19 cellular contexts compared by ENCODE assay signal in the genomic region with DNA sequence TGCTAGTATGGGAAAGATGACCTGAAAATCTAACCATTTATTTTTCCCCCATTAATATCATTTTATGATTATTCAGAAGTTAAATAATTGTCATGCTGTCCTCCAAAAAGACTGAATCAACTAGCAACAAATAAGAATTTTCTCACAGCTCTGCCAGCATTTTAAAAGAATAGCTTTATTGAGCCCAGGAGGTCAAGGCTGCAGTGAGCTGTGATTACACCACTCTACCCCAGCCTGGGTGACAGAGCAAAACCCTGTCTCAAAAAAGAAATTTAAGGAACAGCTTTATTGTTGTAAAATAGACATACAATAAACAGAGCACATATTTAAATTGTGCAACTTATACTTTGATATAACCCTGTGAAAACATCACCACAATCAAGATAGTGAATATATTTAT. TPM values are rescaled to one million over a fixed set of nuclear protein-coding genes. Genes with fewer than 3 reads are reported as not detected.
A peak's percentile ranks its signal among the peaks of the same experiment; 100 is the strongest.
DNase-seq lines count a peak whose midpoint lies in the region; ATAC-seq and TF ChIP-seq lines count a peak whose summit lies in the region.
"Had no signal": no experiment of that assay in that cellular context is flagged by ENCODE, and none has a peak within 500 bp of the region (broad histone marks: within the 10 kb centered on the region; RNA-seq: fewer than 3 reads in every experiment).

No MANE protein-coding gene starts in this region.

- H3K9ac ChIP-seq in IMR-90 (ENCODE audit: low read depth, low read length), result no peak overlapping the region
- H3K9ac ChIP-seq: GM23248 had no signal

- BruUV-seq in IMR-90 (replicated peaks; lab: Mats Ljungman, UMichigan), result no TSS peak

- H3K36me3 ChIP-seq in IMR-90 (ENCODE audit: control insufficient read depth, insufficient read depth, low read length) (no peaks in the 10 kb centered on the region), psoas muscle (ENCODE audit: insufficient read depth in 1 of 2, low read depth in 1 of 2) (no peaks in the 10 kb centered on the region)
- no peaks in the 10 kb centered on the region for H3K36me3 ChIP-seq in naive thymus-derived CD4-positive, alpha-beta T cell (ENCODE audit: control insufficient read depth in 2 of 3, insufficient read depth in 3 of 3, low read length in 3 of 3)
- H3K36me3 ChIP-seq: HAP-1 had no signal

- H4K5ac ChIP-seq in IMR-90 (ENCODE audit: low read depth, low read length), result no peak overlapping the region

- H3K56ac ChIP-seq in IMR-90 (ENCODE audit: extremely low read depth, insufficient read depth, low read length), result no peak overlapping the region

- no peak for TF ChIP-seq POLR2A in IMR-90 (IDR thresholded peaks at IDR 0.05; ENCODE audit: low read depth, low read length)

- H3K4me3 ChIP-seq in IMR-90 (ENCODE audit: insufficient read depth, low read depth, low read length), result no peak overlapping the region
- H3K4me3 ChIP-seq in psoas muscle, result no peak overlapping the region
- H3K4me3 ChIP-seq in naive thymus-derived CD4-positive, alpha-beta T cell (ENCODE audit: low read length), result no peak overlapping the region
- H3K4me3 ChIP-seq: GM23248, HAP-1, K562 had no signal

- CTCF ChIA-PET in IMR-90 (lab: Yijun Ruan, JAX), result interaction anchor here (0.7 kb wide), 1 partner anchor 26 kb away, joined by 3 read pairs; no protein-coding TSS in a partner anchor
- CTCF ChIA-PET in naive thymus-derived CD4-positive, alpha-beta T cell (lab: Charles Lee), result interaction anchor here (0.6 kb wide), 1 partner anchor 92 kb away, joined by 4 read pairs; no protein-coding TSS in a partner anchor

- peaks cover 4 to 14% of the 10 kb centered on the region in 2 experiments; a peak in 3 of 4 replicates for H3K79me1 ChIP-seq in IMR-90 (ENCODE audit: low read depth in 1 of 2, low read length in 2 of 2)

- H3K9me3 ChIP-seq in IMR-90 (ENCODE audit: control insufficient read depth, insufficient read depth, low read length) (no peaks in the 10 kb centered on the region), psoas muscle (peaks cover 8% of the 10 kb centered on the region)
- H3K9me3 ChIP-seq in naive thymus-derived CD4-positive, alpha-beta T cell (ENCODE audit: control insufficient read depth in 2 of 3, low read length in 3 of 3), result peaks cover 0 to 5% (median 0%) of the 10 kb centered on the region in 3 experiments
- H3K9me3 ChIP-seq: HAP-1 had no signal

- no peak overlapping the region for H3K23ac ChIP-seq in IMR-90 (ENCODE audit: low read depth, low read length)

- intact Hi-C loops in IMR-90 (cut with micrococcal nuclease) (no loop called here), psoas muscle (cut with DNase I) (no loop called here)
- intact Hi-C loops in naive thymus-derived CD4-positive, alpha-beta T cell (cut with micrococcal nuclease), result no loop called here

- no peak overlapping the region for H3K4ac ChIP-seq in IMR-90 (ENCODE audit: low read depth, low read length)

- peaks cover 4% of the 10 kb centered on the region for H3K36me3 Mint-ChIP-seq in activated T-helper 17 cell treated with anti-CD3 and anti-CD28 coated beads, Interleukin-2, amount 50 U/mL, for 72 hours (ENCODE audit: low read depth)
- H3K36me3 Mint-ChIP-seq in mesothelial cell of epicardium (peaks cover 3% of the 10 kb centered on the region), nephron progenitor cell (ENCODE audit: low read depth) (peaks cover 16% of the 10 kb centered on the region)
- H3K36me3 Mint-ChIP-seq in naive thymus-derived CD4-positive, alpha-beta T cell, result peaks cover 0 to 30% (median 5%) of the 10 kb centered on the region in 5 donors

- no peak overlapping the region for H2BK15ac ChIP-seq in IMR-90 (ENCODE audit: low read depth, low read length)

- ATAC-seq in IMR-90 (ENCODE audit: low read depth) (no peak), left lobe of liver (peak; percentile 70), psoas muscle (no peak)
- no peak for ATAC-seq in activated T-helper 17 cell treated with anti-CD3 and anti-CD28 coated beads, Interleukin-2, amount 50 U/mL, for 72 hours (replicated peaks)
- no peak for ATAC-seq in naive thymus-derived CD4-positive, alpha-beta T cell
- ATAC-seq: K562 had no signal

- peaks cover 24% of the 10 kb centered on the region for H3K4me1 Mint-ChIP-seq in activated T-helper 17 cell treated with anti-CD3 and anti-CD28 coated beads, Interleukin-2, amount 50 U/mL, for 72 hours
- H3K4me1 Mint-ChIP-seq in mesothelial cell of epicardium (peaks cover 31% of the 10 kb centered on the region), nephron progenitor cell (peaks cover 13% of the 10 kb centered on the region)
- peaks cover 14 to 28% (median 18%) of the 10 kb centered on the region in 7 donors for H3K4me1 Mint-ChIP-seq in naive thymus-derived CD4-positive, alpha-beta T cell

- H3K9me1 ChIP-seq in IMR-90 (ENCODE audit: insufficient read depth, low read length), result peaks cover 20% of the 10 kb centered on the region

- no peak overlapping the region for H2AFZ ChIP-seq in IMR-90 (replicated peaks; ENCODE audit: low read length, poor library complexity)
- H2AFZ ChIP-seq: GM23248 had no signal

- H3K4me2 ChIP-seq in IMR-90 (ENCODE audit: low read depth, low read length), result no peak overlapping the region

- in situ Hi-C loops in IMR-90 (cut with MboI; ENCODE audit: low sequenced_read_pairs), result no loop called here

- H4K8ac ChIP-seq in IMR-90 (ENCODE audit: low read depth in 2 of 2, low read length in 2 of 2), result no peak overlapping the region

- no peak overlapping the region for H3K14ac ChIP-seq in IMR-90 (replicated peaks; ENCODE audit: low read depth, low read length)

- peak overlapping the region; percentile 4 for H3K27ac Mint-ChIP-seq in activated T-helper 17 cell treated with anti-CD3 and anti-CD28 coated beads, Interleukin-2, amount 50 U/mL, for 72 hours
- H3K27ac Mint-ChIP-seq in mesothelial cell of epicardium (peak overlapping the region; percentile 37), nephron progenitor cell (no peak overlapping the region)
- no peak overlapping the region for H3K27ac Mint-ChIP-seq in naive thymus-derived CD4-positive, alpha-beta T cell
- H3K27ac Mint-ChIP-seq: CD4-positive, alpha-beta T cell had no signal

- H3K27me3 Mint-ChIP-seq in activated T-helper 17 cell treated with anti-CD3 and anti-CD28 coated beads, Interleukin-2, amount 50 U/mL, for 72 hours, result no peaks in the 10 kb centered on the region
- H3K27me3 Mint-ChIP-seq in mesothelial cell of epicardium (ENCODE audit: low read depth), result no peaks in the 10 kb centered on the region
- peaks cover 29% of the 10 kb centered on the region for H3K27me3 Mint-ChIP-seq in nephron progenitor cell (ENCODE audit: low read depth, poor library complexity)
- no peaks in the 10 kb centered on the region for H3K27me3 Mint-ChIP-seq in naive thymus-derived CD4-positive, alpha-beta T cell
- H3K27me3 Mint-ChIP-seq: CD4-positive, alpha-beta T cell had no signal

- H2AK9ac ChIP-seq in IMR-90 (replicated peaks; ENCODE audit: low read depth, low read length, poor library complexity), result no peak overlapping the region

- no peak overlapping the region for H2AK5ac ChIP-seq in IMR-90 (ENCODE audit: low read depth, low read length)

- H4K91ac ChIP-seq in IMR-90 (ENCODE audit: insufficient read depth, low read depth, low read length), result no peak overlapping the region

- H2BK20ac ChIP-seq in IMR-90 (ENCODE audit: low read depth, low read length), result peak overlapping the region; percentile 57; the same call in 1 of the 2 replicates

- TF ChIP-seq CTCF in IMR-90 (conservative IDR thresholded peaks at IDR 0.05; ENCODE audit: low read depth, low read length), result no peak
- TF ChIP-seq CTCF in mesothelial cell of epicardium (IDR thresholded peaks at IDR 0.05; ENCODE audit: unreplicated experiment), result no peak
- TF ChIP-seq CTCF in nephron progenitor cell (IDR thresholded peaks at IDR 0.05), result no peak
- no peak for TF ChIP-seq CTCF in psoas muscle (IDR thresholded peaks at IDR 0.05)

- POLR2A ChIA-PET in IMR-90 (lab: Charles Lee; ENCODE audit: unreplicated experiment), result no interaction called here
- POLR2A ChIA-PET in naive thymus-derived CD4-positive, alpha-beta T cell (lab: Charles Lee), result no interaction called here

- H3K27me3 ChIP-seq in IMR-90 (ENCODE audit: control insufficient read depth, insufficient read depth, low read length) (no peaks in the 10 kb centered on the region), psoas muscle (ENCODE audit: insufficient read depth in 3 of 3, low read length in 2 of 3) (no peaks in the 10 kb centered on the region)
- no peaks in the 10 kb centered on the region for H3K27me3 ChIP-seq in naive thymus-derived CD4-positive, alpha-beta T cell (ENCODE audit: control insufficient read depth in 2 of 2, insufficient read depth in 2 of 2, low read length in 2 of 2)

- H3K4me1 ChIP-seq in IMR-90 (ENCODE audit: control insufficient read depth, insufficient read depth, low read length) (peaks cover 14% of the 10 kb centered on the region), psoas muscle (peaks cover 5% of the 10 kb centered on the region)
- peaks cover 0 to 8% of the 10 kb centered on the region in 2 donors for H3K4me1 ChIP-seq in naive thymus-derived CD4-positive, alpha-beta T cell (ENCODE audit: control insufficient read depth in 2 of 2, insufficient read depth in 2 of 2, low read length in 2 of 2)
- H3K4me1 ChIP-seq: HAP-1 had no signal

- no peak overlapping the region for H2BK5ac ChIP-seq in IMR-90 (ENCODE audit: low read depth, low read length, poor library complexity, severe bottlenecking)

- H3K18ac ChIP-seq in IMR-90 (ENCODE audit: low read depth, low read length), result no peak overlapping the region

- H2BK120ac ChIP-seq in IMR-90 (ENCODE audit: low read depth, low read length), result no peak overlapping the region

- H3K27ac ChIP-seq in IMR-90 (ENCODE audit: insufficient read depth, low read length) (no peak overlapping the region), psoas muscle (no peak overlapping the region)
- no peak overlapping the region for H3K27ac ChIP-seq in naive thymus-derived CD4-positive, alpha-beta T cell (ENCODE audit: low read depth, low read length)
- H3K27ac ChIP-seq: C4-2B, GM23248 had no signal

- TF ChIP-seq RAD21 in IMR-90 (IDR thresholded peaks at IDR 0.05; ENCODE audit: low read length), result no peak

- no peak overlapping the region for H3K4me3 Mint-ChIP-seq in activated T-helper 17 cell treated with anti-CD3 and anti-CD28 coated beads, Interleukin-2, amount 50 U/mL, for 72 hours
- H3K4me3 Mint-ChIP-seq in mesothelial cell of epicardium (no peak overlapping the region), nephron progenitor cell (no peak overlapping the region)
- no peak overlapping the region for H3K4me3 Mint-ChIP-seq in naive thymus-derived CD4-positive, alpha-beta T cell
- H3K4me3 Mint-ChIP-seq: CD4-positive, alpha-beta T cell had no signal

- dilution Hi-C loops in IMR-90 (cut with HindIII; ENCODE audit: low sequenced_read_pairs, unreplicated experiment), result no loop called here

- H3K9me3 Mint-ChIP-seq in activated T-helper 17 cell treated with anti-CD3 and anti-CD28 coated beads, Interleukin-2, amount 50 U/mL, for 72 hours, result peaks cover 10% of the 10 kb centered on the region
- peaks cover 13% of the 10 kb centered on the region for H3K9me3 Mint-ChIP-seq in mesothelial cell of epicardium
- peaks cover 27% of the 10 kb centered on the region for H3K9me3 Mint-ChIP-seq in nephron progenitor cell
- H3K9me3 Mint-ChIP-seq in naive thymus-derived CD4-positive, alpha-beta T cell, result peaks cover 0 to 19% (median 7%) of the 10 kb centered on the region in 11 donors

- DNase-seq in IMR-90 (no peak), left lobe of liver (ENCODE audit: low spot score) (no peak), mesothelial cell of epicardium (ENCODE audit: low spot score in 2 of 2, unreplicated experiment in 2 of 2) (no peak), nephron progenitor cell (no peak), psoas muscle (no peak)
- DNase-seq in naive thymus-derived CD4-positive, alpha-beta T cell, result no peak
- DNase-seq: ACHN; Caco-2; CD4-positive, alpha-beta T cell; DMS153; DMS79 treated with DMSO at 0.1 percent for 48 hours; GF-D8; GM23248 had no signal

- H4K20me1 ChIP-seq in IMR-90 (ENCODE audit: insufficient read depth, low read length), result no peaks in the 10 kb centered on the region

RNA-seq across cellular contexts. Expression of a gene that starts 24.8 kb away (rescaled TPM):
- total RNA-seq in IMR-90 (2012; rRNA removed) (0.83 and 1.1 TPM in 2 replicates), left lobe of liver (not detected), mesothelial cell of epicardium (3.9 to 4.8 TPM (median 4.4 TPM) in 3 replicates), psoas muscle (under 1 TPM in 1 of 4 donors, not detected in 3; 0.12 TPM)
- polyA plus RNA-seq in IMR-90 (2012; rRNA removed) (0.39 and 0.48 TPM in 2 replicates), psoas muscle (under 1 TPM in 1 of 3 donors, not detected in 2; 0.08 TPM)
- 0.05 and 0.30 TPM in 2 replicates for polyA plus RNA-seq in IMR-90 (2012; cell fraction: cytosol; rRNA removed)
- polyA plus RNA-seq in IMR-90 (2012; cell fraction: nucleus; rRNA removed; ENCODE audit: low replicate concordance), result 0.08 and 1.6 TPM in 2 replicates
- total RNA-seq in activated T-helper 17 cell treated with anti-CD3 and anti-CD28 coated beads, Interleukin-2, amount 50 U/mL, for 72 hours, result 10 to 100 TPM in 1 of 2 donors, 1 to 10 TPM in 1; 4.3 to 27.1 TPM
- 1 to 10 TPM in 2 of 5 experiments, under 1 TPM in 2, not detected in 1; 0.22 to 4.3 (median 1.0) TPM for total RNA-seq in naive thymus-derived CD4-positive, alpha-beta T cell
- polyA plus RNA-seq in naive thymus-derived CD4-positive, alpha-beta T cell, result not detected
- total RNA-seq: Caco-2; CD4-positive, alpha-beta T cell; HT-29 had no signal
- polyA plus RNA-seq: GM23248 had no signal

RNA-seq across cellular contexts. Expression of a gene that starts 27.5 kb away (rescaled TPM):
- total RNA-seq in IMR-90 (2012; rRNA removed), result 3.0 and 3.6 TPM in 2 replicates
- polyA plus RNA-seq in IMR-90 (2012; rRNA removed), result 3.2 and 4.4 TPM in 2 replicates
- 5.7 and 5.9 TPM in 2 replicates for polyA plus RNA-seq in IMR-90 (2012; cell fraction: cytosol; rRNA removed)
- polyA plus RNA-seq in IMR-90 (2012; cell fraction: nucleus; rRNA removed; ENCODE audit: low replicate concordance), result 5.4 and 17.9 TPM in 2 replicates
- total RNA-seq in activated T-helper 17 cell treated with anti-CD3 and anti-CD28 coated beads, Interleukin-2, amount 50 U/mL, for 72 hours, result under 1 TPM in 1 of 2 donors, not detected in 1; 0.40 TPM
- not detected for total RNA-seq in left lobe of liver
- total RNA-seq in mesothelial cell of epicardium, result 1.3 to 1.7 TPM (median 1.4 TPM) in 3 replicates
- under 1 TPM in 3 of 4 donors, not detected in 1; 0.25 to 0.42 (median 0.28) TPM for total RNA-seq in psoas muscle
- under 1 TPM; 0.06 to 0.38 (median 0.25) TPM for polyA plus RNA-seq in psoas muscle
- 100 to 1,000 TPM in 2 of 5 experiments, 1 to 10 TPM in 1, under 1 TPM in 2; 0.17 to 615 (median 1.1) TPM for total RNA-seq in naive thymus-derived CD4-positive, alpha-beta T cell
- not detected for polyA plus RNA-seq in naive thymus-derived CD4-positive, alpha-beta T cell
- total RNA-seq: H4 had no signal
- polyA plus RNA-seq: K562 had no signal

RNA-seq across cellular contexts. Expression of a gene that starts 44.7 kb away (rescaled TPM):
- total RNA-seq in IMR-90 (2012; rRNA removed) (9.9 and 13.3 TPM in 2 replicates), left lobe of liver (0.08 TPM), mesothelial cell of epicardium (8.4 to 8.9 TPM (median 8.6 TPM) in 3 replicates), psoas muscle (under 1 TPM in 2 of 4 donors, not detected in 2; 0.05 to 0.19 TPM)
- polyA plus RNA-seq in IMR-90 (2012; rRNA removed) (6.3 and 6.4 TPM in 2 replicates), psoas muscle (under 1 TPM in 2 of 3 donors, not detected in 1; 0.05 to 0.13 TPM)
- 0.43 and 0.55 TPM in 2 replicates for polyA plus RNA-seq in IMR-90 (2012; cell fraction: cytosol; rRNA removed)
- 0.50 and 2.0 TPM in 2 replicates for polyA plus RNA-seq in IMR-90 (2012; cell fraction: nucleus; rRNA removed; ENCODE audit: low replicate concordance)
- 10 to 100 TPM; 31.4 to 35.8 TPM for total RNA-seq in activated T-helper 17 cell treated with anti-CD3 and anti-CD28 coated beads, Interleukin-2, amount 50 U/mL, for 72 hours
- 10 to 100 TPM in 1 of 5 experiments, 1 to 10 TPM in 1, under 1 TPM in 1, not detected in 2; 0.69 to 36.2 (median 2.4) TPM for total RNA-seq in naive thymus-derived CD4-positive, alpha-beta T cell
- not detected for polyA plus RNA-seq in naive thymus-derived CD4-positive, alpha-beta T cell

Comparison
In these comparisons a context has a peak if more than half of its experiments do, and no peak if none do; other contexts are left out.
1. H3K27ac Mint-ChIP-seq: peak in activated T-helper 17 cell treated with anti-CD3 and anti-CD28 coated beads, Interleukin-2, amount 50 U/mL, for 72 hours (single experiment) and mesothelial cell of epicardium (single experiment); none in nephron progenitor cell (single experiment) and naive thymus-derived CD4-positive, alpha-beta T cell (0 of 9).